21 cellular contexts compared by ENCODE assay signal in genomic region chr15:89301304-89302089, GRCh38. TPM values are rescaled to one million over a fixed set of nuclear protein-coding genes. Genes with fewer than 3 reads are reported as not detected.
DNase-seq lines count a peak whose midpoint lies in the region; ATAC-seq, FAIRE-seq and TF ChIP-seq lines count a peak whose summit lies in the region.
"Had no signal": no experiment of that assay in that cellular context is flagged by ENCODE, and none has a peak within 500 bp of the region (broad histone marks: within the 10 kb centered on the region; RNA-seq: fewer than 3 reads in every experiment).

No MANE protein-coding gene starts in this region.

- POLR2A ChIA-PET in activated CD8-positive, alpha-beta T cell treated with anti-CD3 and anti-CD28 coated beads for 36 hours (lab: Charles Lee): interaction anchor here (0.8 to 1.8 kb wide), 4 partner anchors 12 to 58 kb away, joined by 3 to 6 read pairs (median 4); partner anchors contain the start of gene FANCI
- POLR2A ChIA-PET in activated CD8-positive, alpha-beta T cell treated with anti-CD3 and anti-CD28 coated beads, Interleukin-2, amount 10 ng/mL, durations not matched to agents 7 days and 5 days (lab: Charles Lee): no interaction called here
- POLR2A ChIA-PET in activated CD4-positive, alpha-beta memory T cell treated with anti-CD3 and anti-CD28 coated beads for 36 hours (lab: Charles Lee): interaction anchor here (0.9 kb wide), 1 partner anchor 57 kb away, joined by 3 read pairs; no protein-coding TSS in a partner anchor

- peaks cover 14% of the 10 kb centered on the region for H3K4me1 Mint-ChIP-seq in activated CD8-positive, alpha-beta T cell treated with anti-CD3 and anti-CD28 coated beads for 36 hours (ENCODE audit: low read depth)
- H3K4me1 Mint-ChIP-seq in activated CD8-positive, alpha-beta T cell treated with anti-CD3 and anti-CD28 coated beads, Interleukin-2, amount 10 ng/mL, durations not matched to agents 7 days and 5 days (ENCODE audit: low read depth): peaks cover 34% of the 10 kb centered on the region
- peaks cover 14% of the 10 kb centered on the region for H3K4me1 Mint-ChIP-seq in activated CD4-positive, alpha-beta memory T cell treated with anti-CD3 and anti-CD28 coated beads for 36 hours (ENCODE audit: low read depth)
- no peaks in the 10 kb centered on the region for H3K4me1 Mint-ChIP-seq in glutamatergic neuron (ENCODE audit: low read depth, unreplicated experiment)

- H3K27me3 Mint-ChIP-seq in activated CD8-positive, alpha-beta T cell treated with anti-CD3 and anti-CD28 coated beads for 36 hours: no peaks in the 10 kb centered on the region
- H3K27me3 Mint-ChIP-seq in activated CD8-positive, alpha-beta T cell treated with anti-CD3 and anti-CD28 coated beads, Interleukin-2, amount 10 ng/mL, durations not matched to agents 7 days and 5 days (ENCODE audit: low read depth): no peaks in the 10 kb centered on the region
- no peaks in the 10 kb centered on the region for H3K27me3 Mint-ChIP-seq in activated CD4-positive, alpha-beta memory T cell treated with anti-CD3 and anti-CD28 coated beads for 36 hours
- peaks cover 2% of the 10 kb centered on the region for H3K27me3 Mint-ChIP-seq in glutamatergic neuron (ENCODE audit: unreplicated experiment)

- no peak overlapping the region for H3K4me3 Mint-ChIP-seq in activated CD8-positive, alpha-beta T cell treated with anti-CD3 and anti-CD28 coated beads for 36 hours
- no peak overlapping the region for H3K4me3 Mint-ChIP-seq in activated CD8-positive, alpha-beta T cell treated with anti-CD3 and anti-CD28 coated beads, Interleukin-2, amount 10 ng/mL, durations not matched to agents 7 days and 5 days
- no peak overlapping the region for H3K4me3 Mint-ChIP-seq in activated CD4-positive, alpha-beta memory T cell treated with anti-CD3 and anti-CD28 coated beads for 36 hours
- H3K4me3 Mint-ChIP-seq in glutamatergic neuron (ENCODE audit: unreplicated experiment): no peak overlapping the region
- H3K4me3 Mint-ChIP-seq: CD8-positive, alpha-beta T cell had no signal

- peaks cover 62% of the 10 kb centered on the region for H3K36me3 Mint-ChIP-seq in activated CD8-positive, alpha-beta T cell treated with anti-CD3 and anti-CD28 coated beads for 36 hours (ENCODE audit: low read depth)
- H3K36me3 Mint-ChIP-seq in activated CD8-positive, alpha-beta T cell treated with anti-CD3 and anti-CD28 coated beads, Interleukin-2, amount 10 ng/mL, durations not matched to agents 7 days and 5 days (ENCODE audit: low read depth): peaks cover 77% of the 10 kb centered on the region
- peaks cover 63% of the 10 kb centered on the region for H3K36me3 Mint-ChIP-seq in activated CD4-positive, alpha-beta memory T cell treated with anti-CD3 and anti-CD28 coated beads for 36 hours
- peaks cover 9% of the 10 kb centered on the region for H3K36me3 Mint-ChIP-seq in glutamatergic neuron (ENCODE audit: unreplicated experiment)

- no peaks in the 10 kb centered on the region for H3K4me1 ChIP-seq in left lung
- no peaks in the 10 kb centered on the region for H3K4me1 ChIP-seq in lower lobe of right lung
- H3K4me1 ChIP-seq: BLaER1 had no signal

- CTCF ChIA-PET in activated CD8-positive, alpha-beta T cell treated with anti-CD3 and anti-CD28 coated beads for 36 hours (lab: Charles Lee): interaction anchor here (0.9 to 3.0 kb wide), 4 partner anchors 15 to 95 kb away, joined by 3 to 13 read pairs (median 3); no protein-coding TSS in a partner anchor
- CTCF ChIA-PET in activated CD8-positive, alpha-beta T cell treated with anti-CD3 and anti-CD28 coated beads, Interleukin-2, amount 10 ng/mL, durations not matched to agents 7 days and 5 days (lab: Charles Lee): interaction anchor here (1.1 to 3.9 kb wide), 4 partner anchors 10 to 123 kb away, joined by 3 to 22 read pairs (median 6); no protein-coding TSS in a partner anchor
- CTCF ChIA-PET in activated CD4-positive, alpha-beta memory T cell treated with anti-CD3 and anti-CD28 coated beads for 36 hours (lab: Charles Lee): interaction anchor here (2.5 kb wide), 1 partner anchor 94 kb away, joined by 12 read pairs; no protein-coding TSS in a partner anchor

- no peak for DNase-seq in activated CD8-positive, alpha-beta T cell treated with anti-CD3 and anti-CD28 coated beads for 36 hours
- DNase-seq in activated CD8-positive, alpha-beta T cell treated with anti-CD3 and anti-CD28 coated beads, Interleukin-2, amount 10 ng/mL, durations not matched to agents 7 days and 5 days: no peak
- no peak for DNase-seq in GM12892 (ENCODE audit: insufficient read length)
- no peak for DNase-seq in activated CD4-positive, alpha-beta memory T cell treated with anti-CD3 and anti-CD28 coated beads for 36 hours
- DNase-seq in left lung: no peak
- DNase-seq in glutamatergic neuron: no peak
- DNase-seq in lower lobe of right lung: no peak
- DNase-seq: CD8-positive, alpha-beta T cell; KG1; MV-4-11; NCI-H1417; NCI-H187; NCI-H2107; NCI-H510A; NCI-H748 treated with DMSO at 0.1 percent for 48 hours; NK-92 treated with Interleukin-12 subunit alpha and Interleukin-12 subunit beta, amount 100 ng/mL, for 24 hours had no signal

- TF ChIP-seq POLR2A in GM12892 (IDR thresholded peaks at IDR 0.05; ENCODE audit: low read depth, low read length): no peak

- H3K9me3 Mint-ChIP-seq in activated CD8-positive, alpha-beta T cell treated with anti-CD3 and anti-CD28 coated beads for 36 hours: no peaks in the 10 kb centered on the region
- no peaks in the 10 kb centered on the region for H3K9me3 Mint-ChIP-seq in activated CD8-positive, alpha-beta T cell treated with anti-CD3 and anti-CD28 coated beads, Interleukin-2, amount 10 ng/mL, durations not matched to agents 7 days and 5 days (ENCODE audit: insufficient read depth)
- H3K9me3 Mint-ChIP-seq in activated CD4-positive, alpha-beta memory T cell treated with anti-CD3 and anti-CD28 coated beads for 36 hours: no peaks in the 10 kb centered on the region
- no peaks in the 10 kb centered on the region for H3K9me3 Mint-ChIP-seq in glutamatergic neuron (ENCODE audit: unreplicated experiment)
- H3K9me3 Mint-ChIP-seq: CD8-positive, alpha-beta T cell had no signal

- intact Hi-C loops in activated CD8-positive, alpha-beta T cell treated with anti-CD3 and anti-CD28 coated beads for 36 hours (cut with micrococcal nuclease): no loop called here
- intact Hi-C loops in activated CD4-positive, alpha-beta memory T cell treated with anti-CD3 and anti-CD28 coated beads for 36 hours (cut with micrococcal nuclease): loop anchor here (5.0 kb wide), 1 partner anchor 94 kb away; no protein-coding TSS in a partner anchor
- intact Hi-C loops in left lung (cut with DNase I): loop anchor here in 1 of 2 donors (10.0 kb wide), 1 partner anchor 97 kb away; no protein-coding TSS in a partner anchor
- intact Hi-C loops in lower lobe of right lung (cut with DNase I): no loop called here

- no peak overlapping the region for H3K27ac ChIP-seq in left lung
- H3K27ac ChIP-seq in lower lobe of right lung: no peak overlapping the region
- H3K27ac ChIP-seq: A549, BLaER1 had no signal

- no peak for TF ChIP-seq CTCF in activated CD8-positive, alpha-beta T cell treated with anti-CD3 and anti-CD28 coated beads for 36 hours (IDR thresholded peaks at IDR 0.05)
- TF ChIP-seq CTCF in left lung (IDR thresholded peaks at IDR 0.05): no peak
- TF ChIP-seq CTCF in glutamatergic neuron (IDR thresholded peaks at IDR 0.05; ENCODE audit: partially characterized antibody, unreplicated experiment): no peak
- no peak for TF ChIP-seq CTCF in lower lobe of right lung (IDR thresholded peaks at IDR 0.05)

- H3K36me3 ChIP-seq in left lung (peaks cover 0 to 24% of the 10 kb centered on the region in 2 donors), lower lobe of right lung (no peaks in the 10 kb centered on the region)

- no peak overlapping the region for H3K27ac Mint-ChIP-seq in activated CD8-positive, alpha-beta T cell treated with anti-CD3 and anti-CD28 coated beads for 36 hours
- H3K27ac Mint-ChIP-seq in activated CD8-positive, alpha-beta T cell treated with anti-CD3 and anti-CD28 coated beads, Interleukin-2, amount 10 ng/mL, durations not matched to agents 7 days and 5 days: no peak overlapping the region
- H3K27ac Mint-ChIP-seq in activated CD4-positive, alpha-beta memory T cell treated with anti-CD3 and anti-CD28 coated beads for 36 hours: peak overlapping the region; percentile 2
- H3K27ac Mint-ChIP-seq in glutamatergic neuron (ENCODE audit: unreplicated experiment): no peak overlapping the region
- H3K27ac Mint-ChIP-seq: CD8-positive, alpha-beta T cell had no signal

- H3K9me3 ChIP-seq in left lung (no peaks in the 10 kb centered on the region), lower lobe of right lung (no peaks in the 10 kb centered on the region)
- H3K9me3 ChIP-seq: A549, BLaER1 had no signal

- H3K4me3 ChIP-seq in left lung (no peak overlapping the region), lower lobe of right lung (no peak overlapping the region)
- H3K4me3 ChIP-seq: A549, BLaER1 had no signal

- peak; percentile 30 for FAIRE-seq in GM12892 (lab: Jason Lieb, UNC)
- FAIRE-seq: A549, H1, RCC 7860 had no signal

- no peaks in the 10 kb centered on the region for H3K27me3 ChIP-seq in left lung
- H3K27me3 ChIP-seq in lower lobe of right lung (ENCODE audit: low read depth): no peaks in the 10 kb centered on the region
- H3K27me3 ChIP-seq: BLaER1 had no signal

- ATAC-seq in activated CD8-positive, alpha-beta T cell treated with anti-CD3 and anti-CD28 coated beads for 36 hours: peak; percentile 45
- ATAC-seq in activated CD8-positive, alpha-beta T cell treated with anti-CD3 and anti-CD28 coated beads, Interleukin-2, amount 10 ng/mL, durations not matched to agents 7 days and 5 days: no peak
- ATAC-seq in left lung (peak; percentile 57), lower lobe of right lung (no peak)
- ATAC-seq: A549; CD8-positive, alpha-beta T cell; Right ventricle myocardium inferior had no signal

RNA-seq across cellular contexts. Expression of gene POLG, which starts 33.1 kb away (rescaled TPM):
- 100 to 1,000 TPM; 101 to 106 TPM for total RNA-seq in activated CD8-positive, alpha-beta T cell treated with anti-CD3 and anti-CD28 coated beads for 36 hours
- total RNA-seq in activated CD8-positive, alpha-beta T cell treated with anti-CD3 and anti-CD28 coated beads, Interleukin-2, amount 10 ng/mL, durations not matched to agents 7 days and 5 days: 100 to 1,000 TPM; 121 to 128 TPM
- polyA plus RNA-seq in GM12892 (2012; ENCODE audit: missing spikeins): 32.4 TPM
- total RNA-seq in activated CD4-positive, alpha-beta memory T cell treated with anti-CD3 and anti-CD28 coated beads for 36 hours: 10 to 100 TPM; 94.8 to 97.4 TPM
- total RNA-seq in left lung (10 to 100 TPM; 53.3 to 71.5 TPM), glutamatergic neuron (ENCODE audit: unreplicated experiment) (55.4 TPM), lower lobe of right lung (58.2 TPM)

RNA-seq across cellular contexts. Expression of gene FANCI, which starts 57.7 kb away (rescaled TPM):
- total RNA-seq in activated CD8-positive, alpha-beta T cell treated with anti-CD3 and anti-CD28 coated beads for 36 hours: 100 to 1,000 TPM; 180 TPM
- total RNA-seq in activated CD8-positive, alpha-beta T cell treated with anti-CD3 and anti-CD28 coated beads, Interleukin-2, amount 10 ng/mL, durations not matched to agents 7 days and 5 days: 100 to 1,000 TPM; 203 to 213 TPM
- polyA plus RNA-seq in GM12892 (2012; ENCODE audit: missing spikeins): 69.4 TPM
- 100 to 1,000 TPM; 208 to 213 TPM for total RNA-seq in activated CD4-positive, alpha-beta memory T cell treated with anti-CD3 and anti-CD28 coated beads for 36 hours
- total RNA-seq in left lung: 10 to 100 TPM; 19.8 to 23.7 TPM
- total RNA-seq in glutamatergic neuron (ENCODE audit: unreplicated experiment): 15.8 TPM
- 7.8 TPM for total RNA-seq in lower lobe of right lung

Comparison
In these comparisons a context has a peak if more than half of its experiments do, and no peak if none do; other contexts are left out.
1. ATAC-seq: peak in activated CD8-positive, alpha-beta T cell treated with anti-CD3 and anti-CD28 coated beads for 36 hours (single experiment) and left lung (single experiment); none in activated CD8-positive, alpha-beta T cell treated with anti-CD3 and anti-CD28 coated beads, Interleukin-2, amount 10 ng/mL, durations not matched to agents 7 days and 5 days (single experiment) and lower lobe of right lung (0 of 2).
2. RNA of gene FANCI, which starts 57.7 kb away (total RNA-seq): 203 to 213 TPM in activated CD8-positive, alpha-beta T cell treated with anti-CD3 and anti-CD28 coated beads, Interleukin-2, amount 10 ng/mL, durations not matched to agents 7 days and 5 days, 208 to 213 TPM in activated CD4-positive, alpha-beta memory T cell treated with anti-CD3 and anti-CD28 coated beads for 36 hours and 180 TPM in activated CD8-positive, alpha-beta T cell treated with anti-CD3 and anti-CD28 coated beads for 36 hours; 19.8 to 23.7 TPM in left lung, 15.8 TPM in glutamatergic neuron (single experiment) and 7.8 TPM in lower lobe of right lung (single experiment); every median in the first group is over 4 times any median in the second.